31 cellular contexts compared by ENCODE assay signal in genomic region chr5:34765662-34766061, GRCh38.
DNase-seq lines count a peak whose midpoint lies in the region; ATAC-seq, FAIRE-seq and TF ChIP-seq lines count a peak whose summit lies in the region.
"Had no signal": no experiment of that assay in that cellular context is flagged by ENCODE, and none has a peak within 500 bp of the region (broad histone marks: within the 10 kb centered on the region; RNA-seq: fewer than 3 reads in every experiment).

No MANE protein-coding gene starts in this region.

- POLR2A ChIA-PET in HEK293 (lab: Yijun Ruan, JAX) (no interaction called here), K562 (lab: Yijun Ruan, JAX) (interaction anchor here (0.7 kb wide), 1 partner anchor 110 kb away, joined by 3 read pairs; no protein-coding TSS in a partner anchor)

- H3K9me3 ChIP-seq in HEK293 (ENCODE audit: control insufficient read depth, insufficient read depth, low read depth, low read length), result no peaks in the 10 kb centered on the region
- H3K9me3 ChIP-seq in K562 (replicated peaks; ENCODE audit: control insufficient read depth, insufficient read depth, low read depth, low read length), result no peaks in the 10 kb centered on the region; the same call in 1 of the 2 replicates
- H3K9me3 ChIP-seq: A549, BE2C, Caco-2 had no signal

- TF ChIP-seq CTCF in HEK293 (tag by site-specific recombination; IDR thresholded peaks at IDR 0.05) (no peak), K562 (IDR thresholded peaks at IDR 0.05 in 2 of 3, conservative IDR thresholded peaks at IDR 0.05 in 1 of 3; ENCODE audit: insufficient read depth in 2 of 3, low read depth in 1 of 3, low read length in 3 of 3) (no peak)

- no peak for FAIRE-seq in K562 (lab: Jason Lieb, UNC)
- FAIRE-seq: A204.1, A549, D721Med had no signal

- intact Hi-C loops in K562 (cut with micrococcal nuclease), result no loop called here

- no peak overlapping the region for H3K9ac ChIP-seq in K562 (ENCODE audit: insufficient read depth in 1 of 2, low read depth in 2 of 2, low read length in 2 of 2)
- H3K9ac ChIP-seq: BLaER1; BLaER1 treated with 17β-estradiol and CSF1 and Interleukin-3, amounts not matched to agents 10 nM and 100 nM had no signal

- ATAC-seq in K562, result no peak
- ATAC-seq in stimulated activated naive CD8-positive, alpha-beta T cell treated with anti-CD3 and anti-CD28 coated beads, Interleukin-15, Interleukin-2, amounts not matched to agents 100 U/mL and 50 U/mL, for 24 hours, result no peak
- no peak for ATAC-seq in GM19467 (IDR thresholded peaks at IDR 0.05; ENCODE audit: unreplicated experiment)
- ATAC-seq: A549; CD8-positive, alpha-beta T cell had no signal

- no peak overlapping the region for H3K27ac ChIP-seq in HEK293 (ENCODE audit: extremely low read depth, low read depth, low read length)
- H3K27ac ChIP-seq in K562 (ENCODE audit: extremely low read depth, low read depth, low read length), result no peak overlapping the region
- H3K27ac ChIP-seq: 22Rv1; A549; BLaER1; BLaER1 treated with 17β-estradiol and CSF1 and Interleukin-3, amounts not matched to agents 10 nM and 100 nM; C4-2B had no signal

- H3K4me3 ChIP-seq in HEK293 (ENCODE audit: low read depth, low read length) (no peak overlapping the region), K562 (no peak overlapping the region)
- H3K4me3 ChIP-seq: A549; BLaER1; BLaER1 treated with 17β-estradiol and CSF1 and Interleukin-3, amounts not matched to agents 10 nM and 100 nM had no signal

- H3K36me3 ChIP-seq in HEK293 (ENCODE audit: control insufficient read depth in 2 of 2, insufficient read depth in 1 of 2, low read length in 2 of 2), result peaks cover 5 to 29% of the 10 kb centered on the region in 2 experiments; a peak in 2 of 3 replicates
- H3K36me3 ChIP-seq in K562 (ENCODE audit: control insufficient read depth, insufficient read depth, low read length), result peaks cover 5% of the 10 kb centered on the region; the same call in 2 of the 3 replicates
- H3K36me3 ChIP-seq: BE2C had no signal

- no peak for DNase-seq in K562 (ENCODE audit: extremely low read depth in 1 of 4, low spot score in 3 of 4)
- DNase-seq in stimulated activated naive CD8-positive, alpha-beta T cell treated with anti-CD3 and anti-CD28 coated beads, Interleukin-15, Interleukin-2, amounts not matched to agents 100 U/mL and 50 U/mL, for 24 hours, result no peak
- DNase-seq: 8988T; ACHN; AML-193; BE2C; C1 segment of cervical spinal cord; Caco-2; Calu3; CD4-positive, alpha-beta memory T cell; CD4-positive, alpha-beta T cell; CD4-positive, CD25-positive, alpha-beta regulatory T cell; CD8-positive, alpha-beta memory T cell; CD8-positive, alpha-beta T cell; COR-L47; DMS 273 treated with DMSO at 0.1 percent for 48 hours; DMS153; DMS53; DMS79; DMS79 treated with DMSO at 0.1 percent for 48 hours; DND-41; EL had no signal

- no TSS peak for BruUV-seq in K562 (replicated peaks; lab: Mats Ljungman, UMichigan)

- no peak for TF ChIP-seq EP300 in K562 (IDR thresholded peaks at IDR 0.05; ENCODE audit: low read length)

- no peak overlapping the region for H2AFZ ChIP-seq in K562 (ENCODE audit: low read depth, low read length)

- no peak for TF ChIP-seq POLR2A in K562 (conservative IDR thresholded peaks at IDR 0.05)

- WGBS in K562 (ENCODE audit: insufficient coverage, low coverage, missing lambda C conversion rate), result 78% methylated on average over 1 of the region's 1 CpG

- in situ Hi-C loops in K562 (cut with MboI), result no loop called here

- CTCF ChIA-PET in HEK293 (lab: Yijun Ruan, JAX) (interaction anchor here (0.8 kb wide), 1 partner anchor 1560 kb away, joined by 4 read pairs; no protein-coding TSS in a partner anchor), K562 (lab: Yijun Ruan, JAX; ENCODE audit: low intra/inter-chr PET ratio) (no interaction called here)

- H3K4me2 ChIP-seq in K562 (ENCODE audit: insufficient read depth, low read length), result no peak overlapping the region
- H3K4me2 ChIP-seq: A549; BLaER1; BLaER1 treated with 17β-estradiol and CSF1 and Interleukin-3, amounts not matched to agents 10 nM and 100 nM had no signal

- H3K27me3 ChIP-seq in K562 (ENCODE audit: control insufficient read depth in 2 of 2, insufficient read depth in 2 of 2, low read length in 2 of 2), result no peaks in the 10 kb centered on the region
- H3K27me3 ChIP-seq: BE2C; BLaER1; BLaER1 treated with 17β-estradiol and CSF1 and Interleukin-3, amounts not matched to agents 10 nM and 100 nM had no signal

- H3K4me1 ChIP-seq in HEK293 (ENCODE audit: control insufficient read depth, insufficient read depth, low read length), result peaks cover 3% of the 10 kb centered on the region; the same call in 1 of the 2 replicates
- H3K4me1 ChIP-seq in K562 (replicated peaks in 1 of 2; ENCODE audit: control insufficient read depth in 2 of 2, insufficient read depth in 2 of 2, low read length in 2 of 2), result no peaks in the 10 kb centered on the region
- H3K4me1 ChIP-seq: A549, BE2C, BLaER1, Caco-2 had no signal

- no peaks in the 10 kb centered on the region for H3K79me2 ChIP-seq in K562 (ENCODE audit: control insufficient read depth, insufficient read depth, low read length)

- H4K20me1 ChIP-seq in K562 (replicated peaks; ENCODE audit: control insufficient read depth, insufficient read depth, low read length), result no peaks in the 10 kb centered on the region
- H4K20me1 ChIP-seq: BLaER1; BLaER1 treated with 17β-estradiol and CSF1 and Interleukin-3, amounts not matched to agents 10 nM and 100 nM had no signal

- H3K9me1 ChIP-seq in K562 (ENCODE audit: control insufficient read depth, insufficient read depth, low read length), result no peaks in the 10 kb centered on the region

- TF ChIP-seq RAD21 in K562 (CRISPR knock-in tag; conservative IDR thresholded peaks at IDR 0.05 in 1 of 2, IDR thresholded peaks at IDR 0.05 in 1 of 2), result no peak

TF ChIP-seq in HEK293, 187 proteins besides CTCF, POLR2A, EP300 and RAD21:
- TF ChIP-seq SETDB1 (IDR thresholded peaks at IDR 0.05; ENCODE audit: insufficient read length, low read length) (no peak), ZNF585B (tag by site-specific recombination; IDR thresholded peaks at IDR 0.05) (peak; percentile 99)

TF ChIP-seq in K562, 482 proteins besides CTCF, POLR2A, EP300 and RAD21:
- TF ChIP-seq TFAM (CRISPR knock-in tag; conservative IDR thresholded peaks at IDR 0.05) (no peak), NFATC3 (IDR thresholded peaks at IDR 0.05) (no peak), ZFP36 (IDR thresholded peaks at IDR 0.05; ENCODE audit: low read depth, low read length, partially characterized antibody) (peak; percentile 19)
